17 cellular contexts compared by ENCODE assay signal in genomic region chr2:10454505-10454904, GRCh38. TPM values are rescaled to one million over a fixed set of nuclear protein-coding genes. Genes with fewer than 3 reads are reported as not detected.
DNase-seq lines count a peak whose midpoint lies in the region; ATAC-seq, FAIRE-seq and TF ChIP-seq lines count a peak whose summit lies in the region.
"Had no signal": no experiment of that assay in that cellular context is flagged by ENCODE, and none has a peak within 500 bp of the region (broad histone marks: within the 10 kb centered on the region; RNA-seq: fewer than 3 reads in every experiment).

No MANE protein-coding gene starts in this region.

- H3K27ac ChIP-seq in A549 (peak overlapping the region; percentile 46 to 79; a peak in 5 of 6 replicates), esophagus muscularis mucosa (replicated peaks in 1 of 4) (peak overlapping the region; percentile 71 to 79 (median 76)), uterus (no peak overlapping the region)

- H3K36me3 ChIP-seq in esophagus muscularis mucosa (no peaks in the 10 kb centered on the region), uterus (no peaks in the 10 kb centered on the region)

- FAIRE-seq in A549 (lab: Jason Lieb, UNC), result no peak

- intact Hi-C loops in esophagus muscularis mucosa (cut with DNase I) (no loop called here), uterus (cut with DNase I; ENCODE audit: low total_unique reads) (no loop called here)

- POLR2A ChIA-PET in A549 (lab: Yijun Ruan, JAX), result no interaction called here

- H3K4me1 Mint-ChIP-seq in osteocyte (ENCODE audit: unreplicated experiment), result peaks cover 31% of the 10 kb centered on the region

- TF ChIP-seq EP300 in A549 (IDR thresholded peaks at IDR 0.05) (no peak), esophagus muscularis mucosa (IDR thresholded peaks at IDR 0.05) (peak; percentile 34)

- peaks cover 15% of the 10 kb centered on the region for H3K27me3 Mint-ChIP-seq in osteocyte (ENCODE audit: unreplicated experiment)
- H3K27me3 Mint-ChIP-seq: activated B cell treated with CpG ODN at 0.5 μM for 24 hours had no signal

- H3K9me3 Mint-ChIP-seq in osteocyte (ENCODE audit: unreplicated experiment), result no peaks in the 10 kb centered on the region
- H3K9me3 Mint-ChIP-seq: activated B cell treated with CpG ODN at 0.5 μM for 24 hours had no signal

- DNase-seq in A549 (ENCODE audit: low read depth in 1 of 2, low spot score in 1 of 2) (no peak), NCI-H1694 treated with DMSO at 0.1 percent for 48 hours (lab: John Stamatoyannopoulos, UW) (peak; percentile 42), esophagus muscularis mucosa (ENCODE audit: extremely low spot score) (no peak), osteocyte (ENCODE audit: extremely low spot score, unreplicated experiment) (no peak), NCI-H82 treated with DMSO at 0.1 percent for 48 hours (lab: John Stamatoyannopoulos, UW; ENCODE audit: unreplicated experiment) (no peak), uterus (no peak)
- DNase-seq in activated CD4-positive, alpha-beta T cell treated with anti-CD3 and anti-CD28 coated beads, Interleukin-2, amount 50 U/mL, for 1 hour, result no peak
- DNase-seq: activated B cell treated with CpG ODN at 0.5 μM for 24 hours; activated CD8-positive, alpha-beta memory T cell treated with anti-CD3 and anti-CD28 coated beads, Interleukin-2, amount 10 ng/mL, durations not matched to agents 7 days and 5 days; activated naive CD4-positive, alpha-beta T cell treated with Interleukin-2 at 50 U/mL for 16 hours; kidney glomerular epithelial cell; NCI-H1092; NCI-H446; PC-3; stimulated activated CD4-positive, alpha-beta T cell treated with anti-CD3 and anti-CD28 coated beads, Interleukin-4, amount 100 ng/mL, for 1 hour; T-helper 1 cell had no signal

- H3K9me3 ChIP-seq in A549 (no peaks in the 10 kb centered on the region), esophagus muscularis mucosa (no peaks in the 10 kb centered on the region), uterus (no peaks in the 10 kb centered on the region)

- H3K4me1 ChIP-seq in A549, result peaks cover 46% of the 10 kb centered on the region
- H3K4me1 ChIP-seq in esophagus muscularis mucosa, result peaks cover 20 to 54% (median 49%) of the 10 kb centered on the region in 4 donors
- H3K4me1 ChIP-seq in uterus, result peaks cover 0 to 2% of the 10 kb centered on the region in 2 donors

- WGBS in A549 (ENCODE audit: missing lambda C conversion rate), result 81% methylated on average over 7 of the region's 7 CpGs
- 75% methylated on average over 7 of the region's 7 CpGs for WGBS in esophagus muscularis mucosa

- no peak for ATAC-seq in A549
- no peak for ATAC-seq in GM21423 (IDR thresholded peaks at IDR 0.05; ENCODE audit: unreplicated experiment)
- ATAC-seq: activated CD8-positive, alpha-beta memory T cell treated with anti-CD3 and anti-CD28 coated beads, Interleukin-2, amount 10 ng/mL, durations not matched to agents 7 days and 5 days; PC-3 had no signal

- peak overlapping the region; percentile 56 for H3K27ac Mint-ChIP-seq in osteocyte (ENCODE audit: unreplicated experiment)
- H3K27ac Mint-ChIP-seq: activated B cell treated with CpG ODN at 0.5 μM for 24 hours; activated CD8-positive, alpha-beta memory T cell treated with anti-CD3 and anti-CD28 coated beads, Interleukin-2, amount 10 ng/mL, durations not matched to agents 7 days and 5 days had no signal

- no peak overlapping the region for H3K4me2 ChIP-seq in A549

- TF ChIP-seq RAD21 in A549 (conservative IDR thresholded peaks at IDR 0.05 in 1 of 2, IDR thresholded peaks at IDR 0.05 in 1 of 2), result no peak

- H3K4me3 ChIP-seq in A549, result no peak overlapping the region
- H3K4me3 ChIP-seq in esophagus muscularis mucosa, result no peak overlapping the region
- H3K4me3 ChIP-seq in uterus, result no peak overlapping the region

- no peaks in the 10 kb centered on the region for H3K36me3 Mint-ChIP-seq in osteocyte (ENCODE audit: unreplicated experiment)

- TF ChIP-seq CTCF in A549 (IDR thresholded peaks at IDR 0.05) (no peak), esophagus muscularis mucosa (IDR thresholded peaks at IDR 0.05) (no peak), osteocyte (IDR thresholded peaks at IDR 0.05) (no peak), uterus (IDR thresholded peaks at IDR 0.05) (no peak)

- no peak overlapping the region for H3K4me3 Mint-ChIP-seq in osteocyte (ENCODE audit: unreplicated experiment)
- H3K4me3 Mint-ChIP-seq: activated B cell treated with CpG ODN at 0.5 μM for 24 hours; activated CD8-positive, alpha-beta memory T cell treated with anti-CD3 and anti-CD28 coated beads, Interleukin-2, amount 10 ng/mL, durations not matched to agents 7 days and 5 days had no signal

- H3K27me3 ChIP-seq in esophagus muscularis mucosa (no peaks in the 10 kb centered on the region), uterus (no peaks in the 10 kb centered on the region)

- TF ChIP-seq POLR2A in A549 (IDR thresholded peaks at IDR 0.05; ENCODE audit: low read length) (no peak), esophagus muscularis mucosa (IDR thresholded peaks at IDR 0.05; ENCODE audit: low read depth) (no peak), uterus (IDR thresholded peaks at IDR 0.05) (no peak)

- CTCF ChIA-PET in A549 (lab: Yijun Ruan, JAX), result interaction anchor here (0.6 to 1.9 kb wide), 5 partner anchors 11 to 312 kb away, joined by 3 to 5 read pairs (median 3); no protein-coding TSS in a partner anchor

TF ChIP-seq in A549, 52 proteins besides CTCF, POLR2A, EP300 and RAD21:
- TF ChIP-seq PHF8 (IDR thresholded peaks at IDR 0.05; ENCODE audit: borderline replicate concordance, low read depth) (no peak), CBX2 (IDR thresholded peaks at IDR 0.05; ENCODE audit: borderline replicate concordance, low read depth) (no peak), TFCP2L1 (CRISPR knock-in tag; IDR thresholded peaks at IDR 0.05) (no peak), ZNF302 (CRISPR knock-in tag; IDR thresholded peaks at IDR 0.05) (no peak), CEBPB (IDR thresholded peaks at IDR 0.05) (no peak), JUNB (IDR thresholded peaks at IDR 0.05) (no peak), ESRRA (IDR thresholded peaks at IDR 0.05; ENCODE audit: borderline replicate concordance, low read length) (no peak)

RNA-seq across cellular contexts. Expression of gene ODC1, which starts 6.4 kb away (rescaled TPM):
- 198 and 265 TPM in 2 replicates for polyA plus RNA-seq in A549 (2011; rRNA removed)
- polyA plus RNA-seq in A549 (2012; cell fraction: cytosol; rRNA removed), result 147 and 159 TPM in 2 replicates
- polyA plus RNA-seq in A549 (2012; cell fraction: nucleus; rRNA removed), result 84.5 and 165 TPM in 2 replicates
- polyA plus RNA-seq in A549 (2017; fragmentation: RNase III; extraction: RNeasy Plus Mini Kit Qiagen cat#74134 plus additional on column Dnase treatment), result 56.3 to 89.5 TPM (median 57.8 TPM) in 3 replicates
- 110 and 113 TPM in 2 replicates for polyA minus RNA-seq in A549 (2011; rRNA and poly(A)+ RNA removed)
- total RNA-seq in esophagus muscularis mucosa, result 100 to 1,000 TPM; 105 to 142 (median 121) TPM
- 41.7 and 44.8 TPM in 2 replicates for total RNA-seq in osteocyte
- 100 to 1,000 TPM in 1 of 4 donors, 10 to 100 TPM in 3; 39.5 to 140 (median 57.6) TPM for total RNA-seq in uterus

Comparison
In these comparisons a context has a peak if more than half of its experiments do, and no peak if none do; other contexts are left out.
1. H3K27ac ChIP-seq: peak in A549 (2 of 2) and esophagus muscularis mucosa (4 of 4); none in uterus (0 of 2).